ENCODE assay signal across 17 cellular contexts in genomic region chr9:112111461-112111860, GRCh38.
"Had no signal": no experiment of that assay in that cellular context is flagged by ENCODE, and none has a peak within 500 bp of the region (broad histone marks: within the 10 kb centered on the region; RNA-seq: fewer than 3 reads in every experiment).

No MANE protein-coding gene starts in this region.

- H3K27me3 Mint-ChIP-seq: activated naive CD8-positive, alpha-beta T cell treated with anti-CD3 and anti-CD28 coated beads for 36 hours; activated T-helper 17 cell treated with anti-CD3 and anti-CD28 coated beads, Interleukin-2, amount 50 U/mL, for 72 hours; stimulated activated naive CD8-positive, alpha-beta T cell treated with anti-CD3 and anti-CD28 coated beads, Interleukin-15, amount 100 ng/mL, for 72 hours had no signal

- H3K4me3 ChIP-seq: dorsolateral prefrontal cortex, lower lobe of right lung, upper lobe of right lung had no signal

- H3K27me3 ChIP-seq: dorsolateral prefrontal cortex, upper lobe of right lung had no signal

- DNase-seq: activated CD4-positive, alpha-beta T cell treated with anti-CD3 and anti-CD28 coated beads, Interleukin-2, amount 50 U/mL, for 4 hours; activated naive CD4-positive, alpha-beta T cell; activated naive CD8-positive, alpha-beta T cell treated with anti-CD3 and anti-CD28 coated beads for 36 hours; amniotic stem cell; endodermal cell; foreskin melanocyte; lower lobe of right lung; retina; stimulated activated CD4-positive, alpha-beta T cell treated with anti-CD3 and anti-CD28 coated beads, Interleukin-2, amount 100 ng/mL, for 24 hours; stimulated activated naive CD8-positive, alpha-beta T cell treated with anti-CD3 and anti-CD28 coated beads, Interleukin-15, amount 100 ng/mL, for 72 hours; SW 1271; T-helper 2 cell; upper lobe of right lung had no signal

- H3K27ac Mint-ChIP-seq: activated naive CD8-positive, alpha-beta T cell treated with anti-CD3 and anti-CD28 coated beads for 36 hours; endodermal cell; stimulated activated naive CD8-positive, alpha-beta T cell treated with anti-CD3 and anti-CD28 coated beads, Interleukin-15, amount 100 ng/mL, for 72 hours had no signal

- H3K4me1 Mint-ChIP-seq: activated naive CD8-positive, alpha-beta T cell treated with anti-CD3 and anti-CD28 coated beads for 36 hours; activated T-helper 17 cell treated with anti-CD3 and anti-CD28 coated beads, Interleukin-2, amount 50 U/mL, for 72 hours; endodermal cell; stimulated activated naive CD8-positive, alpha-beta T cell treated with anti-CD3 and anti-CD28 coated beads, Interleukin-15, amount 100 ng/mL, for 72 hours had no signal

- H3K4me1 ChIP-seq: lower lobe of right lung, upper lobe of right lung had no signal

- H3K9me3 Mint-ChIP-seq: activated naive CD8-positive, alpha-beta T cell treated with anti-CD3 and anti-CD28 coated beads for 36 hours; activated T-helper 17 cell treated with anti-CD3 and anti-CD28 coated beads, Interleukin-2, amount 50 U/mL, for 72 hours; endodermal cell; nephron; stimulated activated naive CD8-positive, alpha-beta T cell treated with anti-CD3 and anti-CD28 coated beads, Interleukin-15, amount 100 ng/mL, for 72 hours had no signal

- H3K4me3 Mint-ChIP-seq: activated naive CD8-positive, alpha-beta T cell treated with anti-CD3 and anti-CD28 coated beads for 36 hours; activated T-helper 17 cell treated with anti-CD3 and anti-CD28 coated beads, Interleukin-2, amount 50 U/mL, for 72 hours; endodermal cell; nephron; stimulated activated naive CD8-positive, alpha-beta T cell treated with anti-CD3 and anti-CD28 coated beads, Interleukin-15, amount 100 ng/mL, for 72 hours had no signal

- ATAC-seq: activated T-helper 17 cell treated with anti-CD3 and anti-CD28 coated beads, Interleukin-2, amount 50 U/mL, for 72 hours; lower lobe of right lung; stimulated activated naive CD8-positive, alpha-beta T cell treated with anti-CD3 and anti-CD28 coated beads, Interleukin-15, amount 100 ng/mL, for 72 hours; upper lobe of right lung had no signal

- H3K9me3 ChIP-seq: lower lobe of right lung, upper lobe of right lung had no signal

- H3K27ac ChIP-seq: lower lobe of right lung, upper lobe of right lung, VCaP had no signal
